2 cellular contexts compared by ENCODE assay signal in the genomic region with DNA sequence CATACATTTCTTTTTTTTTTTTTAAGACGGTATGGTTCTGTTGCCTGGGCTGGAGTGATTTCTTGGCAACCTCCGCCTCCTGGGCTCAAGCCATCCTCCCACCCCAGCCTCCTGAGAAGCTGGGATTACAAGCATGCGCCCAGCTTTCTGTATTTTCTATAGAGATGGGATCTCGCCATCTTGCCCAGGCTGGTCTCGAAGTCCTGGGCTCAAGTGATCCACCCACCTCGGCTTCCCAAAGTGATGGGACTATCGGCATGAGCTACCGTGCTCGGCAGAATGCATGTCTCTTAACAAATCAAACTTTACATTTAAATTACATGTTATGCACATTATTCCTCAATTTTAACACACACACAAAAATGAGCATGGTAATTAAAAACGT.
TF ChIP-seq lines count a peak whose summit lies in the region.

No MANE protein-coding gene starts in this region.

TF ChIP-seq in A549, 52 proteins besides CTCF, POLR2A, EP300 and RAD21 (continued from another document):
- TF ChIP-seq ESRRA (IDR thresholded peaks at IDR 0.05; ENCODE audit: borderline replicate concordance, low read length) (no peak), RNF2 (IDR thresholded peaks at IDR 0.05; ENCODE audit: borderline replicate concordance, low read depth) (no peak), HEYL (CRISPR knock-in tag; IDR thresholded peaks at IDR 0.05) (no peak), RCOR1 (IDR thresholded peaks at IDR 0.05; ENCODE audit: low read depth, low read length) (no peak), HOXB5 (CRISPR knock-in tag; IDR thresholded peaks at IDR 0.05) (no peak), RFX5 (IDR thresholded peaks at IDR 0.05) (no peak)
- TF ChIP-seq, protein P1, sequence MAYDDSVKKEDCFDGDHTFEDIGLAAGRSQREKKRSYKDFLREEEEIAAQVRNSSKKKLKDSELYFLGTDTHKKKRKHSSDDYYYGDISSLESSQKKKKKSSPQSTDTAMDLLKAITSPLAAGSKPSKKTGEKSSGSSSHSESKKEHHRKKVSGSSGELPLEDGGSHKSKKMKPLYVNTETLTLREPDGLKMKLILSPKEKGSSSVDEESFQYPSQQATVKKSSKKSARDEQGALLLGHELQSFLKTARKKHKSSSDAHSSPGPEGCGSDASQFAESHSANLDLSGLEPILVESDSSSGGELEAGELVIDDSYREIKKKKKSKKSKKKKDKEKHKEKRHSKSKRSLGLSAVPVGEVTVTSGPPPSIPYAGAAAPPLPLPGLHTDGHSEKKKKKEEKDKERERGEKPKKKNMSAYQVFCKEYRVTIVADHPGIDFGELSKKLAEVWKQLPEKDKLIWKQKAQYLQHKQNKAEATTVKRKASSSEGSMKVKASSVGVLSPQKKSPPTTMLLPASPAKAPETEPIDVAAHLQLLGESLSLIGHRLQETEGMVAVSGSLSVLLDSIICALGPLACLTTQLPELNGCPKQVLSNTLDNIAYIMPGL (CRISPR knock-in tag; IDR thresholded peaks at IDR 0.05; ENCODE audit: borderline replicate concordance) = no peak
TF ChIP-seq in A549: peak in this region for 0.

TF ChIP-seq in HCT116, 20 proteins besides CTCF, POLR2A, EP300 and RAD21 (continued from another document):
- TF ChIP-seq ZNF274 (IDR thresholded peaks at IDR 0.05; ENCODE audit: low read depth, low read length) = no peak
- no peak for TF ChIP-seq SP1 (IDR thresholded peaks at IDR 0.05; ENCODE audit: low read depth)
- no peak for TF ChIP-seq EGR1 (IDR thresholded peaks at IDR 0.05; ENCODE audit: low read depth)
- TF ChIP-seq CBX3 (IDR thresholded peaks at IDR 0.05; ENCODE audit: low read depth) = no peak
- TF ChIP-seq, protein P2, sequence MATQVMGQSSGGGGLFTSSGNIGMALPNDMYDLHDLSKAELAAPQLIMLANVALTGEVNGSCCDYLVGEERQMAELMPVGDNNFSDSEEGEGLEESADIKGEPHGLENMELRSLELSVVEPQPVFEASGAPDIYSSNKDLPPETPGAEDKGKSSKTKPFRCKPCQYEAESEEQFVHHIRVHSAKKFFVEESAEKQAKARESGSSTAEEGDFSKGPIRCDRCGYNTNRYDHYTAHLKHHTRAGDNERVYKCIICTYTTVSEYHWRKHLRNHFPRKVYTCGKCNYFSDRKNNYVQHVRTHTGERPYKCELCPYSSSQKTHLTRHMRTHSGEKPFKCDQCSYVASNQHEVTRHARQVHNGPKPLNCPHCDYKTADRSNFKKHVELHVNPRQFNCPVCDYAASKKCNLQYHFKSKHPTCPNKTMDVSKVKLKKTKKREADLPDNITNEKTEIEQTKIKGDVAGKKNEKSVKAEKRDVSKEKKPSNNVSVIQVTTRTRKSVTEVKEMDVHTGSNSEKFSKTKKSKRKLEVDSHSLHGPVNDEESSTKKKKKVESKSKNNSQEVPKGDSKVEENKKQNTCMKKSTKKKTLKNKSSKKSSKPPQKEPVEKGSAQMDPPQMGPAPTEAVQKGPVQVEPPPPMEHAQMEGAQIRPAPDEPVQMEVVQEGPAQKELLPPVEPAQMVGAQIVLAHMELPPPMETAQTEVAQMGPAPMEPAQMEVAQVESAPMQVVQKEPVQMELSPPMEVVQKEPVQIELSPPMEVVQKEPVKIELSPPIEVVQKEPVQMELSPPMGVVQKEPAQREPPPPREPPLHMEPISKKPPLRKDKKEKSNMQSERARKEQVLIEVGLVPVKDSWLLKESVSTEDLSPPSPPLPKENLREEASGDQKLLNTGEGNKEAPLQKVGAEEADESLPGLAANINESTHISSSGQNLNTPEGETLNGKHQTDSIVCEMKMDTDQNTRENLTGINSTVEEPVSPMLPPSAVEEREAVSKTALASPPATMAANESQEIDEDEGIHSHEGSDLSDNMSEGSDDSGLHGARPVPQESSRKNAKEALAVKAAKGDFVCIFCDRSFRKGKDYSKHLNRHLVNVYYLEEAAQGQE (IDR thresholded peaks at IDR 0.05; ENCODE audit: low read depth) = no peak
- no peak for TF ChIP-seq FOSL1 (IDR thresholded peaks at IDR 0.05; ENCODE audit: low read depth)
- no peak for TF ChIP-seq ZFX (IDR thresholded peaks at IDR 0.05)
- TF ChIP-seq, protein P3, sequence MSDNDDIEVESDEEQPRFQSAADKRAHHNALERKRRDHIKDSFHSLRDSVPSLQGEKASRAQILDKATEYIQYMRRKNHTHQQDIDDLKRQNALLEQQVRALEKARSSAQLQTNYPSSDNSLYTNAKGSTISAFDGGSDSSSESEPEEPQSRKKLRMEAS (IDR thresholded peaks at IDR 0.05) = no peak
- TF ChIP-seq EZH2phosphoT487 (IDR thresholded peaks at IDR 0.05; ENCODE audit: borderline replicate concordance) = no peak
- TF ChIP-seq, protein P4, sequence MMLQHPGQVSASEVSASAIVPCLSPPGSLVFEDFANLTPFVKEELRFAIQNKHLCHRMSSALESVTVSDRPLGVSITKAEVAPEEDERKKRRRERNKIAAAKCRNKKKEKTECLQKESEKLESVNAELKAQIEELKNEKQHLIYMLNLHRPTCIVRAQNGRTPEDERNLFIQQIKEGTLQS (IDR thresholded peaks at IDR 0.05) = no peak
- TF ChIP-seq, protein P5, sequence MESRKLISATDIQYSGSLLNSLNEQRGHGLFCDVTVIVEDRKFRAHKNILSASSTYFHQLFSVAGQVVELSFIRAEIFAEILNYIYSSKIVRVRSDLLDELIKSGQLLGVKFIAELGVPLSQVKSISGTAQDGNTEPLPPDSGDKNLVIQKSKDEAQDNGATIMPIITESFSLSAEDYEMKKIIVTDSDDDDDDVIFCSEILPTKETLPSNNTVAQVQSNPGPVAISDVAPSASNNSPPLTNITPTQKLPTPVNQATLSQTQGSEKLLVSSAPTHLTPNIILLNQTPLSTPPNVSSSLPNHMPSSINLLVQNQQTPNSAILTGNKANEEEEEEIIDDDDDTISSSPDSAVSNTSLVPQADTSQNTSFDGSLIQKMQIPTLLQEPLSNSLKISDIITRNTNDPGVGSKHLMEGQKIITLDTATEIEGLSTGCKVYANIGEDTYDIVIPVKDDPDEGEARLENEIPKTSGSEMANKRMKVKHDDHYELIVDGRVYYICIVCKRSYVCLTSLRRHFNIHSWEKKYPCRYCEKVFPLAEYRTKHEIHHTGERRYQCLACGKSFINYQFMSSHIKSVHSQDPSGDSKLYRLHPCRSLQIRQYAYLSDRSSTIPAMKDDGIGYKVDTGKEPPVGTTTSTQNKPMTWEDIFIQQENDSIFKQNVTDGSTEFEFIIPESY (IDR thresholded peaks at IDR 0.05; ENCODE audit: extremely low read depth, insufficient replicate concordance, low read length) = no peak
- no peak for TF ChIP-seq CEBPB (IDR thresholded peaks at IDR 0.05; ENCODE audit: low read depth)
- TF ChIP-seq YY1 (IDR thresholded peaks at IDR 0.05; ENCODE audit: extremely low read depth, insufficient replicate concordance, low read depth, low read length) = no peak
- no peak for TF ChIP-seq JUND (IDR thresholded peaks at IDR 0.05)
- no peak for TF ChIP-seq EZH2 (IDR thresholded peaks at IDR 0.05)
TF ChIP-seq in HCT116: peak in this region for 0.
